8 cellular contexts compared by ENCODE assay signal in the genomic region with DNA sequence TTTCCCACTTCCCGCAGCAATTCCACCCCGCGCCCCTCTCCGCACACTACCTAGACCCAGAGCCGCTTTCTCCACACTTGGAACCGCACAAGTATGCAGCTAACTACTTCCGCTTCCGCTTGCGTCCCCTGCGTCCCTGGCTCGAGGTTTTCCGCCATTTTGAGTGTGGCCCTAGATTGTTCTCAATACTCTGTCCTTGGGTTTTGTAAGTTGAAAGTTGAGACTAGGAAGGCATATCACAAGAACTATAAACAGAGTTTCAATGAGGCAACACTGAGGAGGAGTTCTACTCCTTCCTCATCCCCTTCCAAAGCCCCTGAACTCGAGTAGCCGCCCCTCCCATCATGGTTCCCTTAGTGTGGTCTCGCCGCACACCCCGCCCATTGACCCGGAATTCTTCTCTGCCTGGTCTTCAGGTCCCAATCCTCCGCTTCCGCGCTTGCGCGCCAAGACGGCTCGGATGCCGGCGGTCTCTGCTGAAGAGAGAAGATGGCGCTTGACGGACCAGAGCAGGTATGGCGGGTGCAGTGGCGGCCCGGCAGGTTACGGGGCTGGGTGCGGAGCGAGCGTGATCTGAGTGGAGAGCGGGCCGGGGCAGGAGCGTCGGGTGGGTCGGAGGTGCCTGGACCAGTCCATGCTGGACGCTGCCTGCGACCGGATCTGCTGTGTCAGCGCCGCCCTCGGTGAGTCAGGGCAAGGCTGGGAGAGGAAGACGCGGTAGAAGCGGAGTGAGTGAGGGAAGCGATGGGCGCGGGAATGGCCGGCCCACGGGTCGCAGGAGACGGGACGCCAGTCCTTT. TPM values are rescaled to one million over a fixed set of nuclear protein-coding genes. Genes with fewer than 3 reads are reported as not detected.
DNase-seq lines count a peak whose midpoint lies in the region; ATAC-seq and TF ChIP-seq lines count a peak whose summit lies in the region.

A gene with protein sequence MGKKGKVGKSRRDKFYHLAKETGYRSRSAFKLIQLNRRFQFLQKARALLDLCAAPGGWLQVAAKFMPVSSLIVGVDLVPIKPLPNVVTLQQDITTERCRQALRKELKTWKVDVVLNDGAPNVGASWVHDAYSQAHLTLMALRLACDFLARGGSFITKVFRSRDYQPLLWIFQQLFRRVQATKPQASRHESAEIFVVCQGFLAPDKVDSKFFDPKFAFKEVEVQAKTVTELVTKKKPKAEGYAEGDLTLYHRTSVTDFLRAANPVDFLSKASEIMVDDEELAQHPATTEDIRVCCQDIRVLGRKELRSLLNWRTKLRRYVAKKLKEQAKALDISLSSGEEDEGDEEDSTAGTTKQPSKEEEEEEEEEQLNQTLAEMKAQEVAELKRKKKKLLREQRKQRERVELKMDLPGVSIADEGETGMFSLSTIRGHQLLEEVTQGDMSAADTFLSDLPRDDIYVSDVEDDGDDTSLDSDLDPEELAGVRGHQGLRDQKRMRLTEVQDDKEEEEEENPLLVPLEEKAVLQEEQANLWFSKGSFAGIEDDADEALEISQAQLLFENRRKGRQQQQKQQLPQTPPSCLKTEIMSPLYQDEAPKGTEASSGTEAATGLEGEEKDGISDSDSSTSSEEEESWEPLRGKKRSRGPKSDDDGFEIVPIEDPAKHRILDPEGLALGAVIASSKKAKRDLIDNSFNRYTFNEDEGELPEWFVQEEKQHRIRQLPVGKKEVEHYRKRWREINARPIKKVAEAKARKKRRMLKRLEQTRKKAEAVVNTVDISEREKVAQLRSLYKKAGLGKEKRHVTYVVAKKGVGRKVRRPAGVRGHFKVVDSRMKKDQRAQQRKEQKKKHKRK (minus strand): TSS at position 662 of the 799 bp plus-strand sequence. CDS start 761 bp downstream, outside the sequence.
A gene (plus strand): TSS at position 430 of the 799 bp plus-strand sequence. CDS start 60 bp downstream, at position 490.

- H3K36me3 ChIP-seq in BLaER1 treated with 17β-estradiol and CSF1 and Interleukin-3, amounts not matched to agents 10 nM and 100 nM: peaks cover 71 to 81% (median 77%) of the 10 kb centered on the region in 11 experiments
- H3K36me3 ChIP-seq in colonic mucosa: peaks cover 29% of the 10 kb centered on the region

- H3K27me3 ChIP-seq in BLaER1 treated with 17β-estradiol and CSF1 and Interleukin-3, amounts not matched to agents 10 nM and 100 nM: no peaks in the 10 kb centered on the region
- H3K27me3 ChIP-seq in colonic mucosa: no peaks in the 10 kb centered on the region

- intact Hi-C loops in colonic mucosa (cut with DNase I) (loop anchor here (10.0 kb wide), 1 partner anchor 52 kb away; a partner anchor contains a TSS), left colon (cut with DNase I, micrococcal nuclease) (no loop called here)

- peak; percentile 90 for ATAC-seq in HG03460 (IDR thresholded peaks at IDR 0.05; ENCODE audit: unreplicated experiment)
- ATAC-seq in left colon: peak; percentile 91

- H3K4me2 ChIP-seq in BLaER1 treated with 17β-estradiol and CSF1 and Interleukin-3, amounts not matched to agents 10 nM and 100 nM: peak within 1 kb of the TSS; percentile 80 to 98 (median 94)

- H4K20me1 ChIP-seq in BLaER1 treated with 17β-estradiol and CSF1 and Interleukin-3, amounts not matched to agents 10 nM and 100 nM: peaks cover 5 to 89% (median 50%) of the 10 kb centered on the region in 11 experiments; a peak in 17 of 22 replicates

- peak within 1 kb of the TSS; percentile 90 to 99 (median 97) for H3K27ac ChIP-seq in BLaER1 treated with 17β-estradiol and CSF1 and Interleukin-3, amounts not matched to agents 10 nM and 100 nM
- peak within 1 kb of the TSS; percentile 91 for H3K27ac ChIP-seq in colonic mucosa

- peak within 1 kb of the TSS; percentile 66 to 93 (median 82) for H3K4me3 ChIP-seq in BLaER1 treated with 17β-estradiol and CSF1 and Interleukin-3, amounts not matched to agents 10 nM and 100 nM
- peak within 1 kb of the TSS; percentile 90 for H3K4me3 ChIP-seq in colonic mucosa

- DNase-seq in GM19240 (ENCODE audit: insufficient read length, low spot score) (peak; percentile 86), NCI-H524 treated with DMSO at 0.1 percent for 48 hours (lab: John Stamatoyannopoulos, UW) (peak; percentile 84), colonic mucosa (peak; percentile 97), left colon (peak; percentile 97)
- peak; percentile 96 for DNase-seq in activated CD4-positive, alpha-beta T cell treated with anti-CD3 and anti-CD28 coated beads for 48 hours
- peak; percentile 95 for DNase-seq in stimulated activated CD4-positive, alpha-beta T cell treated with anti-CD3 and anti-CD28 coated beads, Interleukin-1b, Interleukin-23, amount 100 ng/mL, for 48 hours

- H3K4me1 ChIP-seq in BLaER1 treated with 17β-estradiol and CSF1 and Interleukin-3, amounts not matched to agents 10 nM and 100 nM: peaks cover 48 to 83% (median 76%) of the 10 kb centered on the region in 10 experiments
- H3K4me1 ChIP-seq in colonic mucosa: peaks cover 17% of the 10 kb centered on the region

- no peaks in the 10 kb centered on the region for H3K9me3 ChIP-seq in BLaER1 treated with 17β-estradiol and CSF1 and Interleukin-3, amounts not matched to agents 10 nM and 100 nM (replicated peaks in 1 of 11)
- H3K9me3 ChIP-seq in colonic mucosa: no peaks in the 10 kb centered on the region

- H3K9ac ChIP-seq in BLaER1 treated with 17β-estradiol and CSF1 and Interleukin-3, amounts not matched to agents 10 nM and 100 nM: peak within 1 kb of the TSS; percentile 85 to 97 (median 94)
- peak within 1 kb of the TSS; percentile 91 for H3K9ac ChIP-seq in colonic mucosa (ENCODE audit: low read depth in 2 of 2, low read length in 2 of 2)

- peak; percentile 16 for TF ChIP-seq CTCF in colonic mucosa (IDR thresholded peaks at IDR 0.05)

RNA-seq across cellular contexts. Expression of the first gene that starts in this region (rescaled TPM):
- total RNA-seq in colonic mucosa (10 to 100 TPM; 25.4 to 44.6 TPM), left colon (10 to 100 TPM; 25.9 to 28.4 TPM)

RNA-seq across cellular contexts. Expression of the second gene that starts in this region (rescaled TPM):
- total RNA-seq in colonic mucosa: 100 to 1,000 TPM in 1 of 2 donors, 10 to 100 TPM in 1; 86.1 to 138 TPM
- total RNA-seq in left colon: 10 to 100 TPM; 86.3 to 92.5 TPM

Comparison
In these comparisons a context has a peak if more than half of its experiments do, and no peak if none do; other contexts are left out.
1. Peak in every context shown above with its lines: DNase-seq, ATAC-seq, H3K4me3 ChIP-seq and H3K27ac ChIP-seq.